Comparison of ENCODE assay signal across 14 cellular contexts in the genomic region with DNA sequence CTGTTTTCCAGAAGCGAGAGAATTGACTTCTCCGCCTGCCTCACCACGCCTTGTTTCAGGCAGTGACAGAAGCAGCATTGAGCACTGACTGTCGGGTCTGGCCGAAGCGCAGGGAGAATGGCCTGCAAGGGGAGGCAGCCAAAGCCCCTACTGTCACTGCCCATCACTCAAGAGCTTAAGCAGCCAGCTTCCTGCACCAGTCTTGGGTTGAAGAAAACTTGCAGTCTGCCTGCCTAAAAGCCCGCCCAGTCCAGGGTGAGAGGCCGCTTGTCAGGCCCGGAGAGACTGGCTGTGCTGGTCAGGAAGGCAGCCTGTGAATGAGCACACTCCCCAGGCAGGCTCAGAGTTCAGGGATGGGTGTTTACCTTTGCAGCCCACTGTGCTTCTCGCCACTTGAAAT.
"Had no signal": no experiment of that assay in that cellular context is flagged by ENCODE, and none has a peak within 500 bp of the region (broad histone marks: within the 10 kb centered on the region; RNA-seq: fewer than 3 reads in every experiment).

No MANE protein-coding gene starts in this region.

- H3K36me3 ChIP-seq: pancreas, tibial artery, vagina had no signal

- H3K9me3 ChIP-seq: pancreas, tibial artery, vagina had no signal

- H3K4me3 Mint-ChIP-seq: stimulated activated effector memory CD8-positive, alpha-beta T cell treated with anti-CD3 and anti-CD28 coated beads, Interleukin-12 subunit alpha, Interleukin-12 subunit beta, amount 100 ng/mL, for 72 hours had no signal

- H3K9me3 Mint-ChIP-seq: activated T-helper 2 cell treated with anti-CD3 and anti-CD28 coated beads, Interferon-gamma antibody, Interleukin-2, Interleukin-4, amounts not matched to agents 10 μg/mL and 5 μg/mL and 100 μg/mL, durations not matched to agents 14 hours and 24 hours and 36 hours; stimulated activated effector memory CD8-positive, alpha-beta T cell treated with anti-CD3 and anti-CD28 coated beads, Interleukin-12 subunit alpha, Interleukin-12 subunit beta, amount 100 ng/mL, for 72 hours had no signal

- DNase-seq: activated CD4-positive, alpha-beta T cell treated with anti-CD3 and anti-CD28 coated beads, Interleukin-2, amount 50 U/mL, for 1 hour; activated naive CD4-positive, alpha-beta T cell treated with anti-CD3 and anti-CD28 coated beads, Interleukin-2, amount 50 U/mL, for 16 hours; cerebellar nuclear complex; dermis blood vessel endothelial cell; hippocampal formation; left cardiac atrium; pancreas; T-helper 2 cell; tibial artery had no signal

- H3K27ac Mint-ChIP-seq: activated T-helper 2 cell treated with anti-CD3 and anti-CD28 coated beads, Interferon-gamma antibody, Interleukin-2, Interleukin-4, amounts not matched to agents 10 μg/mL and 5 μg/mL and 100 μg/mL, durations not matched to agents 14 hours and 24 hours and 36 hours; stimulated activated effector memory CD8-positive, alpha-beta T cell treated with anti-CD3 and anti-CD28 coated beads, Interleukin-12 subunit alpha, Interleukin-12 subunit beta, amount 100 ng/mL, for 72 hours had no signal

- H3K27me3 ChIP-seq: pancreas, tibial artery, vagina had no signal

- H3K4me3 ChIP-seq: lung, pancreas, tibial artery, vagina had no signal

- H3K36me3 Mint-ChIP-seq: stimulated activated effector memory CD8-positive, alpha-beta T cell treated with anti-CD3 and anti-CD28 coated beads, Interleukin-12 subunit alpha, Interleukin-12 subunit beta, amount 100 ng/mL, for 72 hours had no signal

- H3K27ac ChIP-seq: pancreas, tibial artery, vagina had no signal

- ATAC-seq: esophagus mucosa; pancreas; stimulated activated effector memory CD8-positive, alpha-beta T cell treated with anti-CD3 and anti-CD28 coated beads, Interleukin-12 subunit alpha, Interleukin-12 subunit beta, amount 100 ng/mL, for 72 hours had no signal

- H3K4me1 Mint-ChIP-seq: stimulated activated effector memory CD8-positive, alpha-beta T cell treated with anti-CD3 and anti-CD28 coated beads, Interleukin-12 subunit alpha, Interleukin-12 subunit beta, amount 100 ng/mL, for 72 hours had no signal

- H3K4me1 ChIP-seq: vagina had no signal
